In the genomic region with DNA sequence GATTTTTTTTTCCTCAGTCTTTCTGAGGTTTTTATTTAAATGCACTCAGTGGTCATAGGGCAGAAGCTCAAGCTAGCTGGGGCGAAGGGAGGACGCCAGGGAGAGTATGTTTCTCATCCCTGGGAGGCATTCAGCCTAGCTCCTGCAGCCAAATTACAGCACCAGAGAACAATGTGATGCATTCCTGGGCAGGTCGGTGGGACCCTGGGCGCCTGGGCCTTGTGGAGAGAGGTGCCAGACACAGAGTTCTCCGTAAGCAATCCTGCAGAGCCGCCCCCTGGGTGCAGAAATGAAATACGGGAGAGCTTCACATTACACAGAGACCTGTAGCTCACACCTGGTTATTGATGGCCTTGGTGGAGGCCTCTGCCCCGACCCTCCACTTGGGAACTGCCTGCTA, we compare ENCODE assay signal across 16 cellular contexts. TPM values are rescaled to one million over a fixed set of nuclear protein-coding genes. Genes with fewer than 3 reads are reported as not detected.
DNase-seq lines count a peak whose midpoint lies in the region; ATAC-seq, FAIRE-seq and TF ChIP-seq lines count a peak whose summit lies in the region.
"Had no signal": no experiment of that assay in that cellular context is flagged by ENCODE, and none has a peak within 500 bp of the region (broad histone marks: within the 10 kb centered on the region; RNA-seq: fewer than 3 reads in every experiment).

No MANE protein-coding gene starts in this region.

- no peaks in the 10 kb centered on the region for H3K27me3 Mint-ChIP-seq in WTC11 (ENCODE audit: low read depth)
- no peaks in the 10 kb centered on the region for H3K27me3 Mint-ChIP-seq in stimulated activated naive B cell treated with anti-CD40 and anti-IgM and Interleukin-4, amounts not matched to agents 10 μg/mL and 1 μg/mL and 100 μg/mL, for 72 hours

- H3K4me1 ChIP-seq in left ventricle myocardium inferior, result peaks cover 25% of the 10 kb centered on the region
- H3K4me1 ChIP-seq: BE2C, parathyroid adenoma had no signal

- peak; percentile 89 for ATAC-seq in WTC11
- ATAC-seq in GM21723 (IDR thresholded peaks at IDR 0.05; ENCODE audit: unreplicated experiment), result no peak
- ATAC-seq in stimulated activated naive B cell treated with anti-CD40 and anti-IgM and Interleukin-4, amounts not matched to agents 10 μg/mL and 1 μg/mL and 100 μg/mL, for 72 hours (replicated peaks), result no peak

- intact Hi-C loops in left ventricle myocardium inferior (cut with micrococcal nuclease), result no loop called here

- FAIRE-seq in G401.6 (lab: Jason Lieb, UNC), result peak; percentile 70
- FAIRE-seq: bronchial epithelial cell, H54 had no signal

- peak overlapping the region; percentile 6; the same call in 1 of the 2 replicates for H3K27ac Mint-ChIP-seq in WTC11
- H3K27ac Mint-ChIP-seq in stimulated activated naive B cell treated with anti-CD40 and anti-IgM and Interleukin-4, amounts not matched to agents 10 μg/mL and 1 μg/mL and 100 μg/mL, for 72 hours, result no peak overlapping the region
- H3K27ac Mint-ChIP-seq: T-helper 1 cell treated with Interleukin-12 subunit alpha and Interleukin-12 subunit beta and Interleukin-4 antibody, amounts not matched to agents 30 μg/mL and 1 μg/mL, for 36 hours had no signal

- H3K9me3 Mint-ChIP-seq in WTC11, result no peaks in the 10 kb centered on the region
- no peaks in the 10 kb centered on the region for H3K9me3 Mint-ChIP-seq in stimulated activated naive B cell treated with anti-CD40 and anti-IgM and Interleukin-4, amounts not matched to agents 10 μg/mL and 1 μg/mL and 100 μg/mL, for 72 hours
- H3K9me3 Mint-ChIP-seq: T-helper 1 cell treated with Interleukin-12 subunit alpha and Interleukin-12 subunit beta and Interleukin-4 antibody, amounts not matched to agents 30 μg/mL and 1 μg/mL, for 36 hours had no signal

- H3K4me3 ChIP-seq in left ventricle myocardium inferior, result no peak overlapping the region
- H3K4me3 ChIP-seq in retinal pigment epithelial cell (ENCODE audit: low read length), result no peak overlapping the region

- POLR2A ChIA-PET in WTC11 (lab: Charles Lee), result no interaction called here

- TF ChIP-seq CTCF in WTC11 (IDR thresholded peaks at IDR 0.05) (no peak), left ventricle myocardium inferior (IDR thresholded peaks at IDR 0.05; ENCODE audit: borderline replicate concordance) (no peak), retinal pigment epithelial cell (conservative IDR thresholded peaks at IDR 0.05; ENCODE audit: low read depth, low read length) (peak; percentile 10)

- peak overlapping the region; percentile 65 for H3K27ac ChIP-seq in left ventricle myocardium inferior (replicated peaks)
- H3K27ac ChIP-seq: parathyroid adenoma had no signal

- no peaks in the 10 kb centered on the region for H3K9me3 ChIP-seq in left ventricle myocardium inferior (replicated peaks)
- H3K9me3 ChIP-seq: BE2C had no signal

- H3K4me3 Mint-ChIP-seq in WTC11, result no peak overlapping the region
- H3K4me3 Mint-ChIP-seq in stimulated activated naive B cell treated with anti-CD40 and anti-IgM and Interleukin-4, amounts not matched to agents 10 μg/mL and 1 μg/mL and 100 μg/mL, for 72 hours, result no peak overlapping the region
- H3K4me3 Mint-ChIP-seq: T-helper 1 cell treated with Interleukin-12 subunit alpha and Interleukin-12 subunit beta and Interleukin-4 antibody, amounts not matched to agents 30 μg/mL and 1 μg/mL, for 36 hours had no signal

- DNase-seq in WTC11 (ENCODE audit: low spot score), result peak; percentile 57
- DNase-seq in left ventricle myocardium inferior, result peak; percentile 37
- DNase-seq in retinal pigment epithelial cell (ENCODE audit: low read depth), result peak; percentile 93
- DNase-seq in AG08396 (ENCODE audit: low spot score), result no peak
- no peak for DNase-seq in hippocampal formation (lab: John Stamatoyannopoulos, UW)
- no peak for DNase-seq in stimulated activated naive B cell treated with anti-CD40 and anti-IgM and Interleukin-4, amounts not matched to agents 10 μg/mL and 1 μg/mL and 100 μg/mL, for 72 hours
- DNase-seq: activated CD4-positive, alpha-beta T cell treated with anti-CD3 and anti-CD28 coated beads, Interleukin-2, amount 50 U/mL, for 1 hour; BE2C; DMS79; stimulated activated CD4-positive, alpha-beta T cell treated with anti-CD3 and anti-CD28 coated beads, Interleukin-2, amount 100 ng/mL, for 24 hours had no signal

- CTCF ChIA-PET in WTC11 (lab: Charles Lee), result interaction anchor here (0.6 to 2.2 kb wide), 9 partner anchors 10 to 234 kb away, joined by 3 to 8 read pairs (median 5); partner anchors contain the start of gene WNT2B

- peaks cover 35% of the 10 kb centered on the region for H3K36me3 ChIP-seq in left ventricle myocardium inferior
- H3K36me3 ChIP-seq: BE2C had no signal

- H3K4me1 Mint-ChIP-seq in WTC11, result peaks cover 22% of the 10 kb centered on the region
- H3K4me1 Mint-ChIP-seq in stimulated activated naive B cell treated with anti-CD40 and anti-IgM and Interleukin-4, amounts not matched to agents 10 μg/mL and 1 μg/mL and 100 μg/mL, for 72 hours, result no peaks in the 10 kb centered on the region

- no peaks in the 10 kb centered on the region for H3K27me3 ChIP-seq in left ventricle myocardium inferior (ENCODE audit: low read depth)
- H3K27me3 ChIP-seq: BE2C had no signal

- no peaks in the 10 kb centered on the region for H3K36me3 Mint-ChIP-seq in WTC11
- H3K36me3 Mint-ChIP-seq in stimulated activated naive B cell treated with anti-CD40 and anti-IgM and Interleukin-4, amounts not matched to agents 10 μg/mL and 1 μg/mL and 100 μg/mL, for 72 hours, result peaks cover 8 to 17% of the 10 kb centered on the region in 2 donors

TF ChIP-seq in WTC11, 78 proteins besides CTCF, POLR2A, EP300 and RAD21 (continues in another document):
- TF ChIP-seq MXD4 (CRISPR knock-in tag; IDR thresholded peaks at IDR 0.05; ENCODE audit: borderline replicate concordance) (no peak), EMX1 (CRISPR knock-in tag; IDR thresholded peaks at IDR 0.05) (no peak), ETV6 (CRISPR knock-in tag; IDR thresholded peaks at IDR 0.05) (no peak), ZNF263 (CRISPR knock-in tag; IDR thresholded peaks at IDR 0.05; ENCODE audit: low read depth) (no peak), ZNF671 (CRISPR knock-in tag; IDR thresholded peaks at IDR 0.05) (no peak), CREM (CRISPR knock-in tag; IDR thresholded peaks at IDR 0.05) (no peak), SP1 (CRISPR knock-in tag; conservative IDR thresholded peaks at IDR 0.05) (no peak), RELA (CRISPR knock-in tag; IDR thresholded peaks at IDR 0.05; ENCODE audit: borderline replicate concordance) (no peak), FOXJ3 (CRISPR knock-in tag; IDR thresholded peaks at IDR 0.05; ENCODE audit: borderline replicate concordance) (no peak), IRF2 (CRISPR knock-in tag; IDR thresholded peaks at IDR 0.05; ENCODE audit: borderline replicate concordance, low read depth) (no peak)
- TF ChIP-seq, protein P1, sequence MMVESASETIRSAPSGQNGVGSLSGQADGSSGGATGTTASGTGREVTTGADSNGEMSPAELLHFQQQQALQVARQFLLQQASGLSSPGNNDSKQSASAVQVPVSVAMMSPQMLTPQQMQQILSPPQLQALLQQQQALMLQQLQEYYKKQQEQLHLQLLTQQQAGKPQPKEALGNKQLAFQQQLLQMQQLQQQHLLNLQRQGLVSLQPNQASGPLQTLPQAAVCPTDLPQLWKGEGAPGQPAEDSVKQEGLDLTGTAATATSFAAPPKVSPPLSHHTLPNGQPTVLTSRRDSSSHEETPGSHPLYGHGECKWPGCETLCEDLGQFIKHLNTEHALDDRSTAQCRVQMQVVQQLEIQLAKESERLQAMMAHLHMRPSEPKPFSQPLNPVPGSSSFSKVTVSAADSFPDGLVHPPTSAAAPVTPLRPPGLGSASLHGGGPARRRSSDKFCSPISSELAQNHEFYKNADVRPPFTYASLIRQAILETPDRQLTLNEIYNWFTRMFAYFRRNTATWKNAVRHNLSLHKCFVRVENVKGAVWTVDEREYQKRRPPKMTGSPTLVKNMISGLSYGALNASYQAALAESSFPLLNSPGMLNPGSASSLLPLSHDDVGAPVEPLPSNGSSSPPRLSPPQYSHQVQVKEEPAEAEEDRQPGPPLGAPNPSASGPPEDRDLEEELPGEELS (CRISPR knock-in tag; IDR thresholded peaks at IDR 0.05), result no peak
- TF ChIP-seq, protein P2, sequence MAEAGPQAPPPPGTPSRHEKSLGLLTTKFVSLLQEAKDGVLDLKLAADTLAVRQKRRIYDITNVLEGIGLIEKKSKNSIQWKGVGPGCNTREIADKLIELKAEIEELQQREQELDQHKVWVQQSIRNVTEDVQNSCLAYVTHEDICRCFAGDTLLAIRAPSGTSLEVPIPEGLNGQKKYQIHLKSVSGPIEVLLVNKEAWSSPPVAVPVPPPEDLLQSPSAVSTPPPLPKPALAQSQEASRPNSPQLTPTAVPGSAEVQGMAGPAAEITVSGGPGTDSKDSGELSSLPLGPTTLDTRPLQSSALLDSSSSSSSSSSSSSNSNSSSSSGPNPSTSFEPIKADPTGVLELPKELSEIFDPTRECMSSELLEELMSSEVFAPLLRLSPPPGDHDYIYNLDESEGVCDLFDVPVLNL (CRISPR knock-in tag; IDR thresholded peaks at IDR 0.05; ENCODE audit: borderline replicate concordance, low read depth), result no peak
- TF ChIP-seq, protein P3, sequence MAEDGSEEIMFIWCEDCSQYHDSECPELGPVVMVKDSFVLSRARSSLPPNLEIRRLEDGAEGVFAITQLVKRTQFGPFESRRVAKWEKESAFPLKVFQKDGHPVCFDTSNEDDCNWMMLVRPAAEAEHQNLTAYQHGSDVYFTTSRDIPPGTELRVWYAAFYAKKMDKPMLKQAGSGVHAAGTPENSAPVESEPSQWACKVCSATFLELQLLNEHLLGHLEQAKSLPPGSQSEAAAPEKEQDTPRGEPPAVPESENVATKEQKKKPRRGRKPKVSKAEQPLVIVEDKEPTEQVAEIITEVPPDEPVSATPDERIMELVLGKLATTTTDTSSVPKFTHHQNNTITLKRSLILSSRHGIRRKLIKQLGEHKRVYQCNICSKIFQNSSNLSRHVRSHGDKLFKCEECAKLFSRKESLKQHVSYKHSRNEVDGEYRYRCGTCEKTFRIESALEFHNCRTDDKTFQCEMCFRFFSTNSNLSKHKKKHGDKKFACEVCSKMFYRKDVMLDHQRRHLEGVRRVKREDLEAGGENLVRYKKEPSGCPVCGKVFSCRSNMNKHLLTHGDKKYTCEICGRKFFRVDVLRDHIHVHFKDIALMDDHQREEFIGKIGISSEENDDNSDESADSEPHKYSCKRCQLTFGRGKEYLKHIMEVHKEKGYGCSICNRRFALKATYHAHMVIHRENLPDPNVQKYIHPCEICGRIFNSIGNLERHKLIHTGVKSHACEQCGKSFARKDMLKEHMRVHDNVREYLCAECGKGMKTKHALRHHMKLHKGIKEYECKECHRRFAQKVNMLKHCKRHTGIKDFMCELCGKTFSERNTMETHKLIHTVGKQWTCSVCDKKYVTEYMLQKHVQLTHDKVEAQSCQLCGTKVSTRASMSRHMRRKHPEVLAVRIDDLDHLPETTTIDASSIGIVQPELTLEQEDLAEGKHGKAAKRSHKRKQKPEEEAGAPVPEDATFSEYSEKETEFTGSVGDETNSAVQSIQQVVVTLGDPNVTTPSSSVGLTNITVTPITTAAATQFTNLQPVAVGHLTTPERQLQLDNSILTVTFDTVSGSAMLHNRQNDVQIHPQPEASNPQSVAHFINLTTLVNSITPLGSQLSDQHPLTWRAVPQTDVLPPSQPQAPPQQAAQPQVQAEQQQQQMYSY (CRISPR knock-in tag; IDR thresholded peaks at IDR 0.05), result no peak

RNA-seq across cellular contexts. Expression of gene WNT2B, which starts 15.5 kb away (rescaled TPM):
- 1.0 to 1.2 TPM (median 1.0 TPM) in 3 replicates for total RNA-seq in WTC11 (2021)
- total RNA-seq in left ventricle myocardium inferior, result 1.7 TPM

Comparison
In these comparisons a context has a peak if more than half of its experiments do, and no peak if none do; other contexts are left out.
1. DNase-seq: peak in WTC11 (single experiment), left ventricle myocardium inferior (single experiment) and retinal pigment epithelial cell (single experiment); none in AG08396 (single experiment), hippocampal formation (0 of 2) and stimulated activated naive B cell treated with anti-CD40 and anti-IgM and Interleukin-4, amounts not matched to agents 10 μg/mL and 1 μg/mL and 100 μg/mL, for 72 hours (single experiment).